ENCODE assay signal across 20 cellular contexts in genomic region chr9:71306134-71306533, GRCh38.
A peak's percentile ranks its signal among the peaks of the same experiment; 100 is the strongest.
DNase-seq lines count a peak whose midpoint lies in the region; ATAC-seq and TF ChIP-seq lines count a peak whose summit lies in the region.
"Had no signal": no experiment of that assay in that cellular context is flagged by ENCODE, and none has a peak within 500 bp of the region (broad histone marks: within the 10 kb centered on the region; RNA-seq: fewer than 3 reads in every experiment).

No MANE protein-coding gene starts in this region.

- H3K9me3 Mint-ChIP-seq in CD8-positive, alpha-beta T cell: no peaks in the 10 kb centered on the region
- H3K9me3 Mint-ChIP-seq: activated naive CD4-positive, alpha-beta T cell treated with anti-CD3 and anti-CD28 coated beads, Interleukin-2, amount 50 U/mL, for 72 hours; activated T-cell treated with anti-CD3 and anti-CD28 coated beads, Interleukin-2, amount 50 U/mL, for 4 hours; dendritic cell treated with granulocyte-macrophage colony-stimulating factor and Interleukin-4, amounts not matched to agents 40 ng/mL and 50 ng/mL, for 4 days had no signal

- peak; percentile 53 for ATAC-seq in GM18520 (IDR thresholded peaks at IDR 0.05; ENCODE audit: unreplicated experiment)
- peak; percentile 71 for ATAC-seq in HG02852 (IDR thresholded peaks at IDR 0.05; ENCODE audit: unreplicated experiment)
- ATAC-seq in HG03460 (IDR thresholded peaks at IDR 0.05; ENCODE audit: unreplicated experiment): peak; percentile 50
- ATAC-seq in CD8-positive, alpha-beta T cell: no peak
- no peak for ATAC-seq in aorta (ENCODE audit: low FRiP score)
- ATAC-seq: activated naive CD4-positive, alpha-beta T cell treated with anti-CD3 and anti-CD28 coated beads, Interleukin-2, amount 50 U/mL, for 72 hours; activated T-cell treated with anti-CD3 and anti-CD28 coated beads, Interleukin-2, amount 50 U/mL, for 4 hours; esophagus mucosa; pancreas; SK-N-SH treated with all-trans-retinoic acid at 6 μM for 48 hours had no signal

- 78 to 79% methylated on average over 3 of the region's 3 CpGs for WGBS in aorta, 2 donors

- H3K4me3 ChIP-seq in CD8-positive, alpha-beta T cell (ENCODE audit: low read depth, low read length): no peak overlapping the region
- H3K4me3 ChIP-seq in aorta (ENCODE audit: low read length in 2 of 2): no peak overlapping the region
- H3K4me3 ChIP-seq: pancreas had no signal

- DNase-seq in GM20000 (ENCODE audit: low spot score) (peak; percentile 14), NCI-H1092 treated with DMSO at 0.1 percent for 48 hours (lab: John Stamatoyannopoulos, UW) (no peak), aorta (no peak), HuH-7 (ENCODE audit: low spot score) (no peak)
- no peak for DNase-seq in CD8-positive, alpha-beta T cell
- DNase-seq: activated T-cell treated with anti-CD3 and anti-CD28 coated beads, Interleukin-2, amount 50 U/mL, for 4 hours; CD8-positive, alpha-beta memory T cell; KG1; NCI-H1105; NCI-H2171; pancreas; stimulated activated CD4-positive, alpha-beta T cell treated with anti-CD3 and anti-CD28 coated beads, Interleukin-4, amount 100 ng/mL, for 4 hours had no signal

- no peak for TF ChIP-seq CTCF in GM20000 (IDR thresholded peaks at IDR 0.05; ENCODE audit: extremely low read depth, missing control alignments)
- no peak for TF ChIP-seq CTCF in CD8-positive, alpha-beta T cell (IDR thresholded peaks at IDR 0.05)

- CTCF ChIA-PET in CD8-positive, alpha-beta T cell (lab: Charles Lee): no interaction called here

- no peaks in the 10 kb centered on the region for H3K27me3 ChIP-seq in CD8-positive, alpha-beta T cell (ENCODE audit: insufficient read depth, low read length)
- H3K27me3 ChIP-seq in aorta (ENCODE audit: control insufficient read depth in 1 of 2, insufficient read depth in 2 of 2, low read length in 1 of 2): no peaks in the 10 kb centered on the region
- H3K27me3 ChIP-seq: pancreas had no signal

- intact Hi-C loops in CD8-positive, alpha-beta T cell (cut with DNase I, micrococcal nuclease): no loop called here
- intact Hi-C loops in aorta (cut with DNase I): loop anchor here in 1 of 2 donors (10.0 kb wide), 1 partner anchor 79 kb away; no protein-coding TSS in a partner anchor

- H3K4me3 Mint-ChIP-seq in CD8-positive, alpha-beta T cell: no peak overlapping the region
- H3K4me3 Mint-ChIP-seq: activated T-cell treated with anti-CD3 and anti-CD28 coated beads, Interleukin-2, amount 50 U/mL, for 4 hours; CD8-positive, alpha-beta memory T cell; dendritic cell treated with granulocyte-macrophage colony-stimulating factor and Interleukin-4, amounts not matched to agents 40 ng/mL and 50 ng/mL, for 4 days had no signal

- no peaks in the 10 kb centered on the region for H3K4me1 Mint-ChIP-seq in CD8-positive, alpha-beta T cell (ENCODE audit: low read depth)
- H3K4me1 Mint-ChIP-seq: CD8-positive, alpha-beta memory T cell had no signal

- no peaks in the 10 kb centered on the region for H3K4me1 ChIP-seq in CD8-positive, alpha-beta T cell (ENCODE audit: insufficient read depth, low read length)
- H3K4me1 ChIP-seq in aorta (ENCODE audit: control insufficient read depth in 1 of 2, insufficient read depth in 2 of 2, low read length in 2 of 2): no peaks in the 10 kb centered on the region
- H3K4me1 ChIP-seq: pancreas had no signal

- H3K27me3 Mint-ChIP-seq in CD8-positive, alpha-beta T cell (ENCODE audit: low read depth): peaks cover 6% of the 10 kb centered on the region
- H3K27me3 Mint-ChIP-seq: dendritic cell treated with granulocyte-macrophage colony-stimulating factor and Interleukin-4, amounts not matched to agents 40 ng/mL and 50 ng/mL, for 4 days had no signal

- no peaks in the 10 kb centered on the region for H3K36me3 Mint-ChIP-seq in CD8-positive, alpha-beta T cell
- H3K36me3 Mint-ChIP-seq: activated naive CD4-positive, alpha-beta T cell treated with anti-CD3 and anti-CD28 coated beads, Interleukin-2, amount 50 U/mL, for 72 hours; CD8-positive, alpha-beta memory T cell had no signal

- H3K36me3 ChIP-seq in CD8-positive, alpha-beta T cell (ENCODE audit: insufficient read depth, low read length): no peaks in the 10 kb centered on the region
- no peaks in the 10 kb centered on the region for H3K36me3 ChIP-seq in aorta (ENCODE audit: control insufficient read depth in 1 of 2, insufficient read depth in 2 of 2, low read length in 1 of 2)
- H3K36me3 ChIP-seq: pancreas had no signal

- H3K9me3 ChIP-seq in CD8-positive, alpha-beta T cell (ENCODE audit: low read length): no peaks in the 10 kb centered on the region
- H3K9me3 ChIP-seq in aorta (ENCODE audit: control insufficient read depth, low read length): no peaks in the 10 kb centered on the region
- H3K9me3 ChIP-seq: pancreas had no signal

- no peak overlapping the region for H3K27ac ChIP-seq in CD8-positive, alpha-beta T cell (ENCODE audit: low read depth, low read length)
- H3K27ac ChIP-seq in aorta (ENCODE audit: low read depth in 1 of 2, low read length in 2 of 2): no peak overlapping the region
- H3K27ac ChIP-seq: HL-60, pancreas had no signal

- no peak overlapping the region for H3K27ac Mint-ChIP-seq in CD8-positive, alpha-beta T cell
- H3K27ac Mint-ChIP-seq: activated naive CD4-positive, alpha-beta T cell treated with anti-CD3 and anti-CD28 coated beads, Interleukin-2, amount 50 U/mL, for 72 hours; CD8-positive, alpha-beta memory T cell; dendritic cell treated with granulocyte-macrophage colony-stimulating factor and Interleukin-4, amounts not matched to agents 40 ng/mL and 50 ng/mL, for 4 days had no signal

- POLR2A ChIA-PET in CD8-positive, alpha-beta T cell (lab: Charles Lee): no interaction called here

Comparison
In these comparisons a context has a peak if more than half of its experiments do, and no peak if none do; other contexts are left out.
1. ATAC-seq: peak in GM18520 (single experiment), HG02852 (single experiment) and HG03460 (single experiment); none in CD8-positive, alpha-beta T cell (single experiment) and aorta (single experiment).